9 cellular contexts compared by ENCODE assay signal in the genomic region with DNA sequence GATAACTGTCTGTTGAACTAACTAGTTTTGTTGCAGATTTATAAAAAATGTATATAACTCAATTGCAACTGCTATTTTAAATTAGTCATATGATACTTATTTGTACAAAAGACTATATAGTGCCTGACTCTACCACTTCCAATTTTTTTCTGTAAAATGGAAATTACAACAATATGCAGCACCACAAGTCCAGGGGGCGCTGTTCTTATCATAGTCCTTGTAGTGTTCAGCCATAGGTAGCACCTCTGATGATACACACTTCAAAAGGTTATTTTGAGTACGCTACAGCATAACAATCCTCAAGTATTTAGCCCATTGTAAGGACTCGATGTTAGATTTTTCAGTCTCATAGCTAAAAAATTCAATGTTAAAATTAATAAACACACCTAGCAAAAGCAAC.
A peak's percentile ranks its signal among the peaks of the same experiment; 100 is the strongest.
DNase-seq lines count a peak whose midpoint lies in the region; ATAC-seq and TF ChIP-seq lines count a peak whose summit lies in the region.
"Had no signal": no experiment of that assay in that cellular context is flagged by ENCODE, and none has a peak within 500 bp of the region (broad histone marks: within the 10 kb centered on the region; RNA-seq: fewer than 3 reads in every experiment).

No MANE protein-coding gene starts in this region.

- no peak for TF ChIP-seq EP300 in upper lobe of left lung (IDR thresholded peaks at IDR 0.05)

- H4K20me1 ChIP-seq in Karpas-422 (ENCODE audit: insufficient read depth, low read depth, low read length) (no peaks in the 10 kb centered on the region), osteoblast (ENCODE audit: insufficient read depth, low read length) (no peaks in the 10 kb centered on the region)

- DNase-seq in NCI-H82 (lab: John Stamatoyannopoulos, UW) (peak; percentile 48), NCI-H82 treated with DMSO at 0.1 percent for 48 hours (lab: John Stamatoyannopoulos, UW; ENCODE audit: unreplicated experiment) (no peak), Karpas-422 (peak; percentile 80), adipocyte (ENCODE audit: low read depth) (peak; percentile 33), osteoblast (ENCODE audit: insufficient read length, low spot score, missing footprints) (no peak), cortex of kidney (lab: John Stamatoyannopoulos, UW) (no peak), upper lobe of left lung (no peak)
- DNase-seq in activated CD4-positive, CD25-positive, alpha-beta regulatory T cell (lab: John Stamatoyannopoulos, UW): no peak
- DNase-seq: hypothalamus had no signal

- H3K9ac ChIP-seq in Karpas-422 (ENCODE audit: low read length) (no peak overlapping the region), adipocyte (ENCODE audit: low read length) (no peak overlapping the region)

- no peaks in the 10 kb centered on the region for H3K9me2 ChIP-seq in Karpas-422 (replicated peaks; ENCODE audit: insufficient read depth, low read length)

- H3K27ac ChIP-seq in Karpas-422 (ENCODE audit: low read length): no peak overlapping the region
- H3K27ac ChIP-seq in osteoblast (ENCODE audit: low read depth, low read length): no peak overlapping the region
- no peak overlapping the region for H3K27ac ChIP-seq in upper lobe of left lung

- H3K4me1 ChIP-seq in Karpas-422 (ENCODE audit: low read length) (no peaks in the 10 kb centered on the region), adipocyte (ENCODE audit: control insufficient read depth, insufficient read depth, low read length) (no peaks in the 10 kb centered on the region), osteoblast (ENCODE audit: insufficient read depth, low read length) (no peaks in the 10 kb centered on the region), upper lobe of left lung (no peaks in the 10 kb centered on the region)

- no peak overlapping the region for H2AFZ ChIP-seq in Karpas-422 (ENCODE audit: low read length)
- H2AFZ ChIP-seq in osteoblast (ENCODE audit: low read length): no peak overlapping the region

- H3K79me2 ChIP-seq in Karpas-422 (ENCODE audit: low read length) (no peaks in the 10 kb centered on the region), osteoblast (ENCODE audit: insufficient read depth, low read length) (no peaks in the 10 kb centered on the region)

- H3K4me3 ChIP-seq in Karpas-422 (ENCODE audit: low read length) (no peak overlapping the region), adipocyte (ENCODE audit: low read length) (no peak overlapping the region), osteoblast (ENCODE audit: insufficient read depth, low read length) (no peak overlapping the region), upper lobe of left lung (no peak overlapping the region)

- H3K27me3 ChIP-seq in Karpas-422 (ENCODE audit: low read length) (no peaks in the 10 kb centered on the region), adipocyte (replicated peaks; ENCODE audit: control insufficient read depth, insufficient read depth, low read length) (peaks cover 12% of the 10 kb centered on the region), osteoblast (ENCODE audit: insufficient read depth, low read length) (no peaks in the 10 kb centered on the region), upper lobe of left lung (no peaks in the 10 kb centered on the region)

- TF ChIP-seq CTCF in osteoblast (IDR thresholded peaks at IDR 0.05; ENCODE audit: extremely low read depth, low read depth, low read length): peak; percentile 38
- peak in 1 of 6 experiments; percentile 9 for TF ChIP-seq CTCF in upper lobe of left lung (IDR thresholded peaks at IDR 0.05)

- TF ChIP-seq POLR2A in upper lobe of left lung (IDR thresholded peaks at IDR 0.05): no peak

- no peak overlapping the region for H3K4me2 ChIP-seq in Karpas-422 (ENCODE audit: low read depth, low read length, poor library complexity, severe bottlenecking)
- no peak overlapping the region for H3K4me2 ChIP-seq in osteoblast (ENCODE audit: insufficient read depth, low read length)

- WGBS in upper lobe of left lung, 2 donors: 81 to 83% methylated on average over 3 of the region's 3 CpGs

- H3K9me3 ChIP-seq in Karpas-422 (ENCODE audit: low read length): no peaks in the 10 kb centered on the region
- no peaks in the 10 kb centered on the region for H3K9me3 ChIP-seq in adipocyte (ENCODE audit: control insufficient read depth, low read length)
- H3K9me3 ChIP-seq in osteoblast (ENCODE audit: low read depth, low read length): no peaks in the 10 kb centered on the region
- H3K9me3 ChIP-seq in upper lobe of left lung: no peaks in the 10 kb centered on the region

- no peaks in the 10 kb centered on the region for H3K36me3 ChIP-seq in Karpas-422 (ENCODE audit: insufficient read depth, low read length)
- no peaks in the 10 kb centered on the region for H3K36me3 ChIP-seq in adipocyte (ENCODE audit: control insufficient read depth, insufficient read depth, low read length, severe bottlenecking)
- H3K36me3 ChIP-seq in osteoblast (ENCODE audit: insufficient read depth, low read length): no peaks in the 10 kb centered on the region
- H3K36me3 ChIP-seq in upper lobe of left lung: no peaks in the 10 kb centered on the region

- no peak for ATAC-seq in upper lobe of left lung (ENCODE audit: low FRiP score in 2 of 2)

Comparison
In these comparisons a context has a peak if more than half of its experiments do, and no peak if none do; other contexts are left out.
1. DNase-seq: peak in NCI-H82 (single experiment), Karpas-422 (single experiment) and adipocyte (single experiment); none in NCI-H82 treated with DMSO at 0.1 percent for 48 hours (single experiment), osteoblast (single experiment), cortex of kidney (single experiment), activated CD4-positive, CD25-positive, alpha-beta regulatory T cell (0 of 4) and upper lobe of left lung (0 of 2).